In genomic region chr1:154627247-154628121, GRCh38 we compare ENCODE assay signal across 8 cellular contexts.
DNase-seq lines count a peak whose midpoint lies in the region; ATAC-seq and TF ChIP-seq lines count a peak whose summit lies in the region.

No MANE protein-coding gene starts in this region.

- H3K4me3 ChIP-seq in choroid plexus epithelial cell (ENCODE audit: low read depth, low read length): peak overlapping the region; percentile 95

- TF ChIP-seq CTCF in choroid plexus epithelial cell (conservative IDR thresholded peaks at IDR 0.05; ENCODE audit: low read depth, low read length): no peak

- peak; percentile 84 for DNase-seq in NCI-H510A treated with DMSO at 0.1 percent for 48 hours (lab: John Stamatoyannopoulos, UW)
- DNase-seq in activated CD4-positive, alpha-beta T cell treated with anti-CD3 and anti-CD28 coated beads for 4 hours: peak; percentile 87 to 97
- DNase-seq in choroid plexus epithelial cell (ENCODE audit: low read depth): peak; percentile 88
- DNase-seq in kidney tubule cell (ENCODE audit: low spot score): peak; percentile 86
- DNase-seq in stimulated activated CD4-positive, alpha-beta T cell treated with anti-CD3 and anti-CD28 coated beads, Interleukin-15, amount 100 ng/mL, for 24 hours: peak; percentile 94

- peak; percentile 66 for ATAC-seq in GM18511 (IDR thresholded peaks at IDR 0.05; ENCODE audit: unreplicated experiment)
- ATAC-seq in HG03342 (IDR thresholded peaks at IDR 0.05; ENCODE audit: unreplicated experiment): peak; percentile 48
- ATAC-seq in HG03139 (IDR thresholded peaks at IDR 0.05; ENCODE audit: unreplicated experiment): no peak
